ENCODE assay signal across 8 cellular contexts in genomic region chr10:89086801-89087513, GRCh38.
DNase-seq lines count a peak whose midpoint lies in the region; ATAC-seq and TF ChIP-seq lines count a peak whose summit lies in the region.

No MANE protein-coding gene starts in this region.

- POLR2A ChIA-PET in activated CD4-positive, alpha-beta T cell treated with anti-CD3 and anti-CD28 coated beads for 36 hours (lab: Charles Lee): no interaction called here
- POLR2A ChIA-PET in activated CD4-positive, alpha-beta T cell treated with anti-CD3 and anti-CD28 coated beads, Interleukin-2, amount 10 ng/mL, durations not matched to agents 7 days and 5 days (lab: Charles Lee): interaction anchor here (0.7 kb wide), 1 partner anchor 115 kb away, joined by 3 read pairs; no protein-coding TSS in a partner anchor
- POLR2A ChIA-PET in WTC11 (lab: Charles Lee): no interaction called here

- H3K9me3 Mint-ChIP-seq in activated CD4-positive, alpha-beta T cell treated with anti-CD3 and anti-CD28 coated beads for 36 hours (ENCODE audit: low read depth): no peaks in the 10 kb centered on the region
- no peaks in the 10 kb centered on the region for H3K9me3 Mint-ChIP-seq in activated CD4-positive, alpha-beta T cell treated with anti-CD3 and anti-CD28 coated beads, Interleukin-2, amount 10 ng/mL, durations not matched to agents 7 days and 5 days
- no peaks in the 10 kb centered on the region for H3K9me3 Mint-ChIP-seq in WTC11
- H3K9me3 Mint-ChIP-seq in stimulated activated effector memory CD8-positive, alpha-beta T cell treated with anti-CD3 and anti-CD28 coated beads, Interleukin-12 subunit alpha, Interleukin-12 subunit beta, amount 100 ng/mL, for 72 hours: no peaks in the 10 kb centered on the region

- DNase-seq in activated CD4-positive, alpha-beta T cell treated with anti-CD3 and anti-CD28 coated beads for 36 hours: peak; percentile 53
- no peak for DNase-seq in activated CD4-positive, alpha-beta T cell treated with anti-CD3 and anti-CD28 coated beads, Interleukin-2, amount 10 ng/mL, durations not matched to agents 7 days and 5 days
- peak; percentile 58 for DNase-seq in WTC11 (ENCODE audit: low spot score)
- DNase-seq in left cardiac atrium: peak; percentile 78
- no peak for DNase-seq in stimulated activated effector memory CD8-positive, alpha-beta T cell treated with anti-CD3 and anti-CD28 coated beads, Interleukin-12 subunit alpha, Interleukin-12 subunit beta, amount 100 ng/mL, for 72 hours (ENCODE audit: low spot score in 2 of 2)
- DNase-seq in NCI-H226: no peak
- DNase-seq in germinal center (ENCODE audit: low spot score): no peak
- no peak for DNase-seq in NCI-H1048 (lab: John Stamatoyannopoulos, UW)

- peaks cover under 1% of the 10 kb centered on the region for H3K27me3 Mint-ChIP-seq in activated CD4-positive, alpha-beta T cell treated with anti-CD3 and anti-CD28 coated beads for 36 hours
- peaks cover 2% of the 10 kb centered on the region for H3K27me3 Mint-ChIP-seq in activated CD4-positive, alpha-beta T cell treated with anti-CD3 and anti-CD28 coated beads, Interleukin-2, amount 10 ng/mL, durations not matched to agents 7 days and 5 days
- H3K27me3 Mint-ChIP-seq in WTC11 (ENCODE audit: low read depth): no peaks in the 10 kb centered on the region

- peak overlapping the region; percentile 11 for H3K4me3 Mint-ChIP-seq in activated CD4-positive, alpha-beta T cell treated with anti-CD3 and anti-CD28 coated beads for 36 hours
- H3K4me3 Mint-ChIP-seq in activated CD4-positive, alpha-beta T cell treated with anti-CD3 and anti-CD28 coated beads, Interleukin-2, amount 10 ng/mL, durations not matched to agents 7 days and 5 days: no peak overlapping the region
- no peak overlapping the region for H3K4me3 Mint-ChIP-seq in WTC11
- no peak overlapping the region for H3K4me3 Mint-ChIP-seq in stimulated activated effector memory CD8-positive, alpha-beta T cell treated with anti-CD3 and anti-CD28 coated beads, Interleukin-12 subunit alpha, Interleukin-12 subunit beta, amount 100 ng/mL, for 72 hours

- CTCF ChIA-PET in activated CD4-positive, alpha-beta T cell treated with anti-CD3 and anti-CD28 coated beads for 36 hours (lab: Charles Lee): interaction anchor here (0.6 to 1.6 kb wide), 6 partner anchors 17 to 226 kb away, joined by 3 to 6 read pairs (median 3); no protein-coding TSS in a partner anchor
- CTCF ChIA-PET in activated CD4-positive, alpha-beta T cell treated with anti-CD3 and anti-CD28 coated beads, Interleukin-2, amount 10 ng/mL, durations not matched to agents 7 days and 5 days (lab: Charles Lee): interaction anchor here (0.6 to 1.4 kb wide), 3 partner anchors 18 to 58 kb away, joined by 3 read pairs; no protein-coding TSS in a partner anchor
- CTCF ChIA-PET in WTC11 (lab: Charles Lee): interaction anchor here (1.1 to 1.4 kb wide), 3 partner anchors 13 to 152 kb away, joined by 3 to 4 read pairs (median 4); no protein-coding TSS in a partner anchor

- peak overlapping the region; percentile 78 for H3K27ac Mint-ChIP-seq in activated CD4-positive, alpha-beta T cell treated with anti-CD3 and anti-CD28 coated beads for 36 hours
- no peak overlapping the region for H3K27ac Mint-ChIP-seq in activated CD4-positive, alpha-beta T cell treated with anti-CD3 and anti-CD28 coated beads, Interleukin-2, amount 10 ng/mL, durations not matched to agents 7 days and 5 days
- no peak overlapping the region; the same call in 1 of the 2 replicates for H3K27ac Mint-ChIP-seq in WTC11
- H3K27ac Mint-ChIP-seq in stimulated activated effector memory CD8-positive, alpha-beta T cell treated with anti-CD3 and anti-CD28 coated beads, Interleukin-12 subunit alpha, Interleukin-12 subunit beta, amount 100 ng/mL, for 72 hours: no peak overlapping the region

- no peak for TF ChIP-seq CTCF in WTC11 (IDR thresholded peaks at IDR 0.05)

- intact Hi-C loops in activated CD4-positive, alpha-beta T cell treated with anti-CD3 and anti-CD28 coated beads for 36 hours (cut with DNase I, micrococcal nuclease): loop anchor here (5.0 to 10.0 kb wide), 4 partner anchors 305 to 992 kb away; partner anchors contain the start of gene IFIT1 (in 1 of the 2)
- intact Hi-C loops in left cardiac atrium (cut with DNase I): no loop called here

- H3K36me3 Mint-ChIP-seq in activated CD4-positive, alpha-beta T cell treated with anti-CD3 and anti-CD28 coated beads for 36 hours (ENCODE audit: low read depth): no peaks in the 10 kb centered on the region
- no peaks in the 10 kb centered on the region for H3K36me3 Mint-ChIP-seq in activated CD4-positive, alpha-beta T cell treated with anti-CD3 and anti-CD28 coated beads, Interleukin-2, amount 10 ng/mL, durations not matched to agents 7 days and 5 days (ENCODE audit: low read depth)
- no peaks in the 10 kb centered on the region for H3K36me3 Mint-ChIP-seq in WTC11
- H3K36me3 Mint-ChIP-seq in stimulated activated effector memory CD8-positive, alpha-beta T cell treated with anti-CD3 and anti-CD28 coated beads, Interleukin-12 subunit alpha, Interleukin-12 subunit beta, amount 100 ng/mL, for 72 hours: no peaks in the 10 kb centered on the region

- H3K4me1 Mint-ChIP-seq in activated CD4-positive, alpha-beta T cell treated with anti-CD3 and anti-CD28 coated beads for 36 hours: peaks cover 11% of the 10 kb centered on the region
- H3K4me1 Mint-ChIP-seq in activated CD4-positive, alpha-beta T cell treated with anti-CD3 and anti-CD28 coated beads, Interleukin-2, amount 10 ng/mL, durations not matched to agents 7 days and 5 days: peaks cover 24% of the 10 kb centered on the region
- H3K4me1 Mint-ChIP-seq in WTC11: 0 out of 2 replicates have a peak, but pooled peaks cover 4% of the 10 kb centered on the region
- H3K4me1 Mint-ChIP-seq in stimulated activated effector memory CD8-positive, alpha-beta T cell treated with anti-CD3 and anti-CD28 coated beads, Interleukin-12 subunit alpha, Interleukin-12 subunit beta, amount 100 ng/mL, for 72 hours: no peaks in the 10 kb centered on the region

- ATAC-seq in activated CD4-positive, alpha-beta T cell treated with anti-CD3 and anti-CD28 coated beads for 36 hours: peak; percentile 55
- peak; percentile 91 for ATAC-seq in WTC11
- peak; percentile 91 to 92 for ATAC-seq in left cardiac atrium
- ATAC-seq in stimulated activated effector memory CD8-positive, alpha-beta T cell treated with anti-CD3 and anti-CD28 coated beads, Interleukin-12 subunit alpha, Interleukin-12 subunit beta, amount 100 ng/mL, for 72 hours: peak; percentile 60

TF ChIP-seq in WTC11, 78 proteins besides CTCF, POLR2A, EP300 and RAD21 (continues in another document):
- TF ChIP-seq ATF3 (CRISPR knock-in tag; conservative IDR thresholded peaks at IDR 0.05) (0 out of 2 replicates have a peak, but pooled peaks have one; percentile 53), ZNF263 (CRISPR knock-in tag; IDR thresholded peaks at IDR 0.05; ENCODE audit: low read depth) (no peak), E2F5 (CRISPR knock-in tag; IDR thresholded peaks at IDR 0.05) (no peak), ATF6 (CRISPR knock-in tag; IDR thresholded peaks at IDR 0.05) (no peak), NFE2L1 (CRISPR knock-in tag; IDR thresholded peaks at IDR 0.05) (no peak), SOX15 (CRISPR knock-in tag; IDR thresholded peaks at IDR 0.05) (no peak), FOXP1 (CRISPR knock-in tag; IDR thresholded peaks at IDR 0.05; ENCODE audit: borderline replicate concordance) (no peak), HMGXB4 (CRISPR knock-in tag; IDR thresholded peaks at IDR 0.05) (no peak)

Comparison
In these comparisons a context has a peak if more than half of its experiments do, and no peak if none do; other contexts are left out.
1. DNase-seq: peak in activated CD4-positive, alpha-beta T cell treated with anti-CD3 and anti-CD28 coated beads for 36 hours (single experiment), WTC11 (single experiment) and left cardiac atrium (single experiment); none in activated CD4-positive, alpha-beta T cell treated with anti-CD3 and anti-CD28 coated beads, Interleukin-2, amount 10 ng/mL, durations not matched to agents 7 days and 5 days (single experiment), stimulated activated effector memory CD8-positive, alpha-beta T cell treated with anti-CD3 and anti-CD28 coated beads, Interleukin-12 subunit alpha, Interleukin-12 subunit beta, amount 100 ng/mL, for 72 hours (0 of 2), NCI-H226 (single experiment), germinal center (single experiment) and NCI-H1048 (single experiment).
2. intact Hi-C loops: an anchor here in activated CD4-positive, alpha-beta T cell treated with anti-CD3 and anti-CD28 coated beads for 36 hours (5.0 to 10.0 kb wide); none called in left cardiac atrium.
3. Peak in every context shown above with its lines, with median percentiles within 50 percentile points of each other: ATAC-seq.